ENCODE assay signal across 10 cellular contexts in genomic region chr20:46027245-46027853, GRCh38. TPM values are rescaled to one million over a fixed set of nuclear protein-coding genes. Genes with fewer than 3 reads are reported as not detected.
DNase-seq lines count a peak whose midpoint lies in the region; ATAC-seq, FAIRE-seq and TF ChIP-seq lines count a peak whose summit lies in the region.
"Had no signal": no experiment of that assay in that cellular context is flagged by ENCODE, and none has a peak within 500 bp of the region (broad histone marks: within the 10 kb centered on the region; RNA-seq: fewer than 3 reads in every experiment).

No MANE protein-coding gene starts in this region.

- no peaks in the 10 kb centered on the region for H3K9me3 Mint-ChIP-seq in activated T-cell treated with anti-CD3 and anti-CD28 coated beads, Interleukin-2, amount 50 U/mL, for 72 hours

- H3K4me3 Mint-ChIP-seq in activated T-cell treated with anti-CD3 and anti-CD28 coated beads, Interleukin-2, amount 50 U/mL, for 72 hours: no peak overlapping the region

- TF ChIP-seq RAD21 in neural cell (conservative IDR thresholded peaks at IDR 0.05): no peak

- H3K27ac ChIP-seq in MM.1S (ENCODE audit: low read length): no peak overlapping the region
- H3K27ac ChIP-seq in neural cell (ENCODE audit: low read length): peak overlapping the region; percentile 96
- H3K27ac ChIP-seq: upper lobe of left lung had no signal

- ATAC-seq in HG03460 (IDR thresholded peaks at IDR 0.05; ENCODE audit: unreplicated experiment): no peak
- ATAC-seq in activated T-cell treated with anti-CD3 and anti-CD28 coated beads, Interleukin-2, amount 50 U/mL, for 72 hours (replicated peaks in 1 of 2): no peak

- no peaks in the 10 kb centered on the region for H3K9me2 ChIP-seq in MM.1S (replicated peaks; ENCODE audit: insufficient read depth, low read length)
- no peaks in the 10 kb centered on the region for H3K9me2 ChIP-seq in neural cell (ENCODE audit: insufficient read depth, low read length)

- H3K9me3 ChIP-seq in MM.1S (replicated peaks; ENCODE audit: insufficient read depth, low read length): no peaks in the 10 kb centered on the region
- no peaks in the 10 kb centered on the region for H3K9me3 ChIP-seq in neural cell (ENCODE audit: low read length)
- H3K9me3 ChIP-seq: upper lobe of left lung had no signal

- H3K9ac ChIP-seq in MM.1S (ENCODE audit: low read length): no peak overlapping the region
- H3K9ac ChIP-seq in neural cell (ENCODE audit: low read length): peak overlapping the region; percentile 81

- TF ChIP-seq CTCF in MM.1S (IDR thresholded peaks at IDR 0.05; ENCODE audit: low read length) (no peak), bronchial epithelial cell (IDR thresholded peaks at IDR 0.05; ENCODE audit: insufficient read depth, low read length, severe bottlenecking) (no peak), neural cell (IDR thresholded peaks at IDR 0.05; ENCODE audit: poor library complexity, severe bottlenecking) (no peak)

- H3K79me2 ChIP-seq in MM.1S (ENCODE audit: low read length): no peaks in the 10 kb centered on the region
- H3K79me2 ChIP-seq in neural cell (replicated peaks; ENCODE audit: insufficient read depth, low read length): peaks cover 58% of the 10 kb centered on the region

- H3K36me3 ChIP-seq in MM.1S (replicated peaks; ENCODE audit: insufficient read depth, low read length) (no peaks in the 10 kb centered on the region), bronchial epithelial cell (ENCODE audit: control insufficient read depth, insufficient read depth, low read length) (no peaks in the 10 kb centered on the region), neural cell (ENCODE audit: insufficient read depth, low read length) (no peaks in the 10 kb centered on the region)
- H3K36me3 ChIP-seq: upper lobe of left lung had no signal

- no peaks in the 10 kb centered on the region for H3K36me3 Mint-ChIP-seq in activated T-cell treated with anti-CD3 and anti-CD28 coated beads, Interleukin-2, amount 50 U/mL, for 72 hours (ENCODE audit: insufficient read depth in 2 of 2)

- H3K27ac Mint-ChIP-seq in activated T-cell treated with anti-CD3 and anti-CD28 coated beads, Interleukin-2, amount 50 U/mL, for 72 hours: no peak overlapping the region

- H3K4me3 ChIP-seq in MM.1S (ENCODE audit: low read length): no peak overlapping the region
- no peak overlapping the region for H3K4me3 ChIP-seq in bronchial epithelial cell (ENCODE audit: low read depth, low read length)
- H3K4me3 ChIP-seq in neural cell (ENCODE audit: low read length): peak overlapping the region; percentile 79
- H3K4me3 ChIP-seq: upper lobe of left lung had no signal

- TF ChIP-seq EP300 in neural cell (conservative IDR thresholded peaks at IDR 0.05; ENCODE audit: poor library complexity, severe bottlenecking): no peak

- peaks cover 11% of the 10 kb centered on the region for H3K4me1 Mint-ChIP-seq in activated T-cell treated with anti-CD3 and anti-CD28 coated beads, Interleukin-2, amount 50 U/mL, for 72 hours (ENCODE audit: low read depth)

- H4K20me1 ChIP-seq in MM.1S (ENCODE audit: insufficient read depth, low read length) (no peaks in the 10 kb centered on the region), neural cell (ENCODE audit: insufficient read depth) (no peaks in the 10 kb centered on the region)

- no peak for FAIRE-seq in bronchial epithelial cell (lab: Jason Lieb, UNC)
- FAIRE-seq: colon had no signal

- no peaks in the 10 kb centered on the region for H3F3A ChIP-seq in MM.1S (ENCODE audit: insufficient read depth, low read length)
- H3F3A ChIP-seq in neural cell (ENCODE audit: insufficient read depth, low read length, poor library complexity, severe bottlenecking): no peaks in the 10 kb centered on the region

- no peaks in the 10 kb centered on the region for H3K4me1 ChIP-seq in MM.1S (ENCODE audit: low read length)

- no peak overlapping the region for H3K4me2 ChIP-seq in MM.1S (ENCODE audit: low read depth, low read length)
- H3K4me2 ChIP-seq in neural cell (ENCODE audit: low read length): peak overlapping the region; percentile 96

- DNase-seq in NOMO-1 treated with dmso at 0.1 percent for 144 hours (lab: John Stamatoyannopoulos, UW; ENCODE audit: unreplicated experiment): peak; percentile 5
- no peak for DNase-seq in NOMO-1 treated with DMSO at 0.1 percent for 48 hours (lab: John Stamatoyannopoulos, UW; ENCODE audit: unreplicated experiment)
- peak; percentile 50 for DNase-seq in MM.1S
- peak; percentile 40 for DNase-seq in bronchial epithelial cell (ENCODE audit: low read depth)
- no peak for DNase-seq in NCI-H2227 (lab: John Stamatoyannopoulos, UW; ENCODE audit: unreplicated experiment)
- DNase-seq in activated T-cell treated with anti-CD3 and anti-CD28 coated beads, Interleukin-2, amount 50 U/mL, for 72 hours: no peak
- DNase-seq: upper lobe of left lung had no signal

- H2AFZ ChIP-seq in MM.1S (ENCODE audit: low read length): no peak overlapping the region
- H2AFZ ChIP-seq in neural cell (ENCODE audit: low read depth, low read length): no peak overlapping the region

- peaks cover 48% of the 10 kb centered on the region for H3K27me3 Mint-ChIP-seq in activated T-cell treated with anti-CD3 and anti-CD28 coated beads, Interleukin-2, amount 50 U/mL, for 72 hours (ENCODE audit: low read depth)

- H3K27me3 ChIP-seq in MM.1S (replicated peaks; ENCODE audit: insufficient read depth, low read length) (peaks cover 70% of the 10 kb centered on the region), bronchial epithelial cell (ENCODE audit: control insufficient read depth, insufficient read depth, low read length) (peaks cover 37% of the 10 kb centered on the region), neural cell (ENCODE audit: insufficient read depth, low read depth, low read length) (no peaks in the 10 kb centered on the region)

TF ChIP-seq in neural cell, 6 proteins besides CTCF, POLR2A, EP300 and RAD21:
- TF ChIP-seq MXI1 (conservative IDR thresholded peaks at IDR 0.05; ENCODE audit: poor library complexity, severe bottlenecking): no peak
- TF ChIP-seq, protein P1, sequence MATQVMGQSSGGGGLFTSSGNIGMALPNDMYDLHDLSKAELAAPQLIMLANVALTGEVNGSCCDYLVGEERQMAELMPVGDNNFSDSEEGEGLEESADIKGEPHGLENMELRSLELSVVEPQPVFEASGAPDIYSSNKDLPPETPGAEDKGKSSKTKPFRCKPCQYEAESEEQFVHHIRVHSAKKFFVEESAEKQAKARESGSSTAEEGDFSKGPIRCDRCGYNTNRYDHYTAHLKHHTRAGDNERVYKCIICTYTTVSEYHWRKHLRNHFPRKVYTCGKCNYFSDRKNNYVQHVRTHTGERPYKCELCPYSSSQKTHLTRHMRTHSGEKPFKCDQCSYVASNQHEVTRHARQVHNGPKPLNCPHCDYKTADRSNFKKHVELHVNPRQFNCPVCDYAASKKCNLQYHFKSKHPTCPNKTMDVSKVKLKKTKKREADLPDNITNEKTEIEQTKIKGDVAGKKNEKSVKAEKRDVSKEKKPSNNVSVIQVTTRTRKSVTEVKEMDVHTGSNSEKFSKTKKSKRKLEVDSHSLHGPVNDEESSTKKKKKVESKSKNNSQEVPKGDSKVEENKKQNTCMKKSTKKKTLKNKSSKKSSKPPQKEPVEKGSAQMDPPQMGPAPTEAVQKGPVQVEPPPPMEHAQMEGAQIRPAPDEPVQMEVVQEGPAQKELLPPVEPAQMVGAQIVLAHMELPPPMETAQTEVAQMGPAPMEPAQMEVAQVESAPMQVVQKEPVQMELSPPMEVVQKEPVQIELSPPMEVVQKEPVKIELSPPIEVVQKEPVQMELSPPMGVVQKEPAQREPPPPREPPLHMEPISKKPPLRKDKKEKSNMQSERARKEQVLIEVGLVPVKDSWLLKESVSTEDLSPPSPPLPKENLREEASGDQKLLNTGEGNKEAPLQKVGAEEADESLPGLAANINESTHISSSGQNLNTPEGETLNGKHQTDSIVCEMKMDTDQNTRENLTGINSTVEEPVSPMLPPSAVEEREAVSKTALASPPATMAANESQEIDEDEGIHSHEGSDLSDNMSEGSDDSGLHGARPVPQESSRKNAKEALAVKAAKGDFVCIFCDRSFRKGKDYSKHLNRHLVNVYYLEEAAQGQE (IDR thresholded peaks at IDR 0.05; ENCODE audit: borderline replicate concordance): peak; percentile 44

RNA-seq across cellular contexts. Expression of gene SLC12A5, which starts 1.7 kb away (rescaled TPM):
- total RNA-seq in bronchial epithelial cell: not detected in 2 replicates
- polyA plus RNA-seq in neural cell: 53.1 and 74.4 TPM in 2 replicates
- 68.2 and 69.4 TPM in 2 replicates for polyA minus RNA-seq in neural cell
- total RNA-seq in activated T-cell treated with anti-CD3 and anti-CD28 coated beads, Interleukin-2, amount 50 U/mL, for 72 hours: 1 to 10 TPM; 1.2 to 3.2 TPM

RNA-seq across cellular contexts. Expression of gene MMP9, which starts 18.6 kb away (rescaled TPM):
- 0.26 and 6.0 TPM in 2 replicates for total RNA-seq in bronchial epithelial cell
- not detected in 2 replicates for polyA plus RNA-seq in neural cell
- polyA minus RNA-seq in neural cell: not detected in 2 replicates
- under 1 TPM in 1 of 2 donors, not detected in 1; 0.14 TPM for total RNA-seq in activated T-cell treated with anti-CD3 and anti-CD28 coated beads, Interleukin-2, amount 50 U/mL, for 72 hours

RNA-seq across cellular contexts. Expression of gene ZNF335, which starts 55.3 kb away (rescaled TPM):
- total RNA-seq in bronchial epithelial cell: 10.3 and 11.8 TPM in 2 replicates
- polyA plus RNA-seq in neural cell: 12.8 and 18.9 TPM in 2 replicates
- polyA minus RNA-seq in neural cell: 25.4 and 26.5 TPM in 2 replicates
- 10 to 100 TPM; 28.4 to 29.8 TPM for total RNA-seq in activated T-cell treated with anti-CD3 and anti-CD28 coated beads, Interleukin-2, amount 50 U/mL, for 72 hours

Comparison
In these comparisons a context has a peak if more than half of its experiments do, and no peak if none do; other contexts are left out.
1. DNase-seq: peak in NOMO-1 treated with dmso at 0.1 percent for 144 hours (single experiment), MM.1S (single experiment) and bronchial epithelial cell (single experiment); none in NOMO-1 treated with DMSO at 0.1 percent for 48 hours (single experiment), NCI-H2227 (single experiment) and activated T-cell treated with anti-CD3 and anti-CD28 coated beads, Interleukin-2, amount 50 U/mL, for 72 hours (0 of 2).